ENCODE assay signal across 16 cellular contexts in the genomic region with DNA sequence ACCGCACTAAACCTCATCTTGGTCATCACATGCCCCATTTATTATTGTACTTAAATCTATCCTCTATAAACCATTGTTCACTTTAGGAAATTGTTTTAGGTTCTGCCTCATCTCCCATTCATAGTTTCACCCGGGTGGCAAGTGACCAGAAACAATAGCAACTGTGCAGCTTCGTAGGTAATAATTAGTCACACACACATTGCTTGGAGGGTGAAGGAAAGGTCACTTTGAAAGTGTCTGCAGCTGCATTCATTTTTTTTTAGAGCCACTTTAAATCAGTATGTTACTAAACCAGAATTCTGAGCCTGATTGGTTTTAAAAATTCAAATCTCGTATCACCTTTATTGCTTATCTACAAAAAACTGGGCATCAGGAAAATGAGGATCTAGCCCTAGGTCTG.
A peak's percentile ranks its signal among the peaks of the same experiment; 100 is the strongest.
DNase-seq lines count a peak whose midpoint lies in the region; ATAC-seq, FAIRE-seq and TF ChIP-seq lines count a peak whose summit lies in the region.
"Had no signal": no experiment of that assay in that cellular context is flagged by ENCODE, and none has a peak within 500 bp of the region (broad histone marks: within the 10 kb centered on the region; RNA-seq: fewer than 3 reads in every experiment).

No MANE protein-coding gene starts in this region.

- peaks cover 78% of the 10 kb centered on the region for H3K4me1 ChIP-seq in A549

- POLR2A ChIA-PET in A549 (lab: Yijun Ruan, JAX) (no interaction called here), RWPE1 (lab: Yijun Ruan, JAX; ENCODE audit: low non-redundant PET) (no interaction called here)

- no peak for TF ChIP-seq POLR2A in A549 (IDR thresholded peaks at IDR 0.05; ENCODE audit: low read length)

- no peaks in the 10 kb centered on the region for H3K9me3 ChIP-seq in A549

- WGBS in A549 (ENCODE audit: missing lambda C conversion rate) = 23% methylated on average over 4 of the region's 4 CpGs

- ATAC-seq in A549 (no peak), HG02610 (IDR thresholded peaks at IDR 0.05; ENCODE audit: unreplicated experiment) (no peak)
- ATAC-seq: naive thymus-derived CD4-positive, alpha-beta T cell had no signal

- no peak for TF ChIP-seq RAD21 in A549 (conservative IDR thresholded peaks at IDR 0.05 in 1 of 2, IDR thresholded peaks at IDR 0.05 in 1 of 2)

- H3K27ac ChIP-seq in A549 (peak overlapping the region; percentile 63 to 78), RWPE1 (no peak overlapping the region)
- H3K27ac ChIP-seq: KMS-11 had no signal

- CTCF ChIA-PET in A549 (lab: Yijun Ruan, JAX) (no interaction called here), RWPE1 (lab: Yijun Ruan, JAX) (no interaction called here)

- DNase-seq in A549 (ENCODE audit: low read depth in 1 of 2, low spot score in 1 of 2) = no peak
- DNase-seq in HCEC 1CT = peak; percentile 31
- peak; percentile 30 for DNase-seq in RWPE1 (ENCODE audit: low spot score)
- peak; percentile 65 for DNase-seq in iris pigment epithelial cell (ENCODE audit: low read depth)
- DNase-seq in nucleus accumbens (lab: John Stamatoyannopoulos, UW) = no peak
- DNase-seq in RPMI8226 = no peak
- DNase-seq in foreskin fibroblast = no peak
- DNase-seq: activated naive CD8-positive, alpha-beta T cell treated with anti-CD3 and anti-CD28 coated beads, Interleukin-2, amount 10 ng/mL, durations not matched to agents 7 days and 5 days; activated T-cell treated with anti-CD3 and anti-CD28 coated beads for 4 hours; naive thymus-derived CD4-positive, alpha-beta T cell; stimulated activated naive CD4-positive, alpha-beta T cell treated with Interleukin-2 at 50 U/mL for 16 hours; SW 1271 had no signal

- TF ChIP-seq CTCF in A549 (IDR thresholded peaks at IDR 0.05) (no peak), RWPE1 (conservative IDR thresholded peaks at IDR 0.05; ENCODE audit: low read depth) (no peak), foreskin fibroblast (IDR thresholded peaks at IDR 0.05; ENCODE audit: low read depth, low read length) (no peak)

- peak overlapping the region; percentile 78 for H3K4me2 ChIP-seq in A549
- H3K4me2 ChIP-seq: KMS-11 had no signal

- H3K4me3 ChIP-seq in A549 = peak overlapping the region; percentile 10; the same call in 1 of the 3 replicates
- H3K4me3 ChIP-seq in foreskin fibroblast (ENCODE audit: low read depth in 1 of 2, low read length in 2 of 2) = no peak overlapping the region

- FAIRE-seq in A549 (lab: Jason Lieb, UNC) = no peak
- FAIRE-seq: GM12892, islet of Langerhans had no signal

- TF ChIP-seq EP300 in A549 (IDR thresholded peaks at IDR 0.05) = no peak

TF ChIP-seq in A549, 52 proteins besides CTCF, POLR2A, EP300 and RAD21:
- no peak for TF ChIP-seq CBX8 (IDR thresholded peaks at IDR 0.05)
- TF ChIP-seq POLR2AphosphoS2 (conservative IDR thresholded peaks at IDR 0.05; ENCODE audit: low read length) = no peak
- TF ChIP-seq RFX5 (IDR thresholded peaks at IDR 0.05) = no peak
- no peak for TF ChIP-seq HOXB5 (CRISPR knock-in tag; IDR thresholded peaks at IDR 0.05)
- TF ChIP-seq E2F6 (IDR thresholded peaks at IDR 0.05; ENCODE audit: borderline replicate concordance, low read depth) = no peak
TF ChIP-seq in A549: peak in this region for 0.

Comparison
In these comparisons a context has a peak if more than half of its experiments do, and no peak if none do; other contexts are left out.
1. DNase-seq: peak in HCEC 1CT (single experiment), RWPE1 (single experiment) and iris pigment epithelial cell (single experiment); none in A549 (0 of 2), nucleus accumbens (0 of 56), RPMI8226 (single experiment) and foreskin fibroblast (0 of 2).